Comparison of ENCODE assay signal across 17 cellular contexts in genomic region chr16:52597772-52598483, GRCh38. TPM values are rescaled to one million over a fixed set of nuclear protein-coding genes. Genes with fewer than 3 reads are reported as not detected.
DNase-seq lines count a peak whose midpoint lies in the region; ATAC-seq, FAIRE-seq and TF ChIP-seq lines count a peak whose summit lies in the region.
"Had no signal": no experiment of that assay in that cellular context is flagged by ENCODE, and none has a peak within 500 bp of the region (broad histone marks: within the 10 kb centered on the region; RNA-seq: fewer than 3 reads in every experiment).

No MANE protein-coding gene starts in this region.

- intact Hi-C loops in right lobe of liver (cut with DNase I) = no loop called here

- FAIRE-seq in urothelium cell line (lab: Jason Lieb, UNC) = no peak
- FAIRE-seq: G401.6 had no signal

- H3K27ac ChIP-seq in RWPE2 (ENCODE audit: poor library complexity, severe bottlenecking) = no peak overlapping the region
- no peak overlapping the region for H3K27ac ChIP-seq in right lobe of liver

- H3K4me3 ChIP-seq in RWPE2 (ENCODE audit: severe bottlenecking) (no peak overlapping the region), right lobe of liver (no peak overlapping the region)

- H3K36me3 ChIP-seq in RWPE2 (ENCODE audit: low read depth) (no peaks in the 10 kb centered on the region), right lobe of liver (no peaks in the 10 kb centered on the region)

- H3K4me1 ChIP-seq in RWPE2 (ENCODE audit: insufficient read depth, poor library complexity, severe bottlenecking) (no peaks in the 10 kb centered on the region), right lobe of liver (no peaks in the 10 kb centered on the region)

- no peak for TF ChIP-seq POLR2A in right lobe of liver (IDR thresholded peaks at IDR 0.05)

- ATAC-seq in RWPE2 (ENCODE audit: low read depth) (0 out of 3 replicates have a peak, but pooled peaks have one; percentile 36), right lobe of liver (peak; percentile 51 to 70 (median 62)), omental fat pad (ENCODE audit: low FRiP score) (no peak)
- ATAC-seq in activated CD4-positive, CD25-positive, alpha-beta regulatory T cell treated with anti-CD3 and anti-CD28 coated beads, Interleukin-2, amount 50 U/mL, for 24 hours = no peak
- ATAC-seq: activated CD4-positive, alpha-beta T cell treated with anti-CD3 and anti-CD28 coated beads for 36 hours; stimulated activated naive CD8-positive, alpha-beta T cell treated with anti-CD3 and anti-CD28 coated beads, Interleukin-15, Interleukin-2, amounts not matched to agents 100 U/mL and 50 U/mL, for 24 hours had no signal

- peak; percentile 98 for DNase-seq in DMS53 treated with DMSO at 0.1 percent for 48 hours (lab: John Stamatoyannopoulos, UW; ENCODE audit: unreplicated experiment)
- peak; percentile 85 for DNase-seq in NCI-H2029 (lab: John Stamatoyannopoulos, UW)
- DNase-seq in RWPE2 (ENCODE audit: low spot score) = no peak
- no peak for DNase-seq in right lobe of liver
- DNase-seq in urothelium cell line (ENCODE audit: low spot score) = no peak
- DNase-seq in stimulated activated CD4-positive, alpha-beta T cell treated with anti-CD3 and anti-CD28 coated beads, Interleukin-12 subunit alpha, Interleukin-12 subunit beta, amount 100 ng/mL, for 4 hours = no peak
- no peak for DNase-seq in omental fat pad (ENCODE audit: low spot score)
- DNase-seq: activated CD4-positive, alpha-beta T cell treated with anti-CD3 and anti-CD28 coated beads for 36 hours; activated T-cell treated with anti-CD3 and anti-CD28 coated beads, Interleukin-2, amount 50 U/mL, for 48 hours; AML-193; aorta; immature natural killer cell; IMR-90; stimulated activated naive CD8-positive, alpha-beta T cell treated with anti-CD3 and anti-CD28 coated beads, Interleukin-15, Interleukin-2, amounts not matched to agents 100 U/mL and 50 U/mL, for 24 hours had no signal

- 60% methylated on average over 5 of the region's 5 CpGs for WGBS in right lobe of liver (ENCODE audit: insufficient coverage, low coverage, low lambda C conversion rate, missing lambda C conversion rate)

- H3K9me3 ChIP-seq in RWPE2 (ENCODE audit: severe bottlenecking) (no peaks in the 10 kb centered on the region), right lobe of liver (no peaks in the 10 kb centered on the region)

- TF ChIP-seq CTCF in RWPE2 (IDR thresholded peaks at IDR 0.05; ENCODE audit: poor library complexity, severe bottlenecking) (no peak), right lobe of liver (IDR thresholded peaks at IDR 0.05) (no peak), omental fat pad (IDR thresholded peaks at IDR 0.05) (no peak)

- H3K27me3 ChIP-seq in RWPE2 (ENCODE audit: insufficient read depth, poor library complexity, severe bottlenecking) (no peaks in the 10 kb centered on the region), right lobe of liver (no peaks in the 10 kb centered on the region)

RNA-seq across cellular contexts. Expression of gene TOX3, which starts 51.0 kb away (rescaled TPM):
- 1 to 10 TPM in 5 of 6 experiments, under 1 TPM in 1; 0.92 to 5.8 (median 3.6) TPM for total RNA-seq in right lobe of liver
- 1 to 10 TPM in 1 of 4 donors, not detected in 3; 1.0 TPM for total RNA-seq in omental fat pad
- total RNA-seq: activated CD4-positive, alpha-beta T cell treated with anti-CD3 and anti-CD28 coated beads for 36 hours; aorta; IMR-90; NCI-H460 had no signal

Comparison
In these comparisons a context has a peak if more than half of its experiments do, and no peak if none do; other contexts are left out.
1. DNase-seq: peak in DMS53 treated with DMSO at 0.1 percent for 48 hours (single experiment) and NCI-H2029 (single experiment); none in RWPE2 (single experiment), right lobe of liver (0 of 3), urothelium cell line (single experiment), stimulated activated CD4-positive, alpha-beta T cell treated with anti-CD3 and anti-CD28 coated beads, Interleukin-12 subunit alpha, Interleukin-12 subunit beta, amount 100 ng/mL, for 4 hours (single experiment) and omental fat pad (single experiment).
2. ATAC-seq: peak in RWPE2 (single experiment) and right lobe of liver (4 of 4); none in activated CD4-positive, CD25-positive, alpha-beta regulatory T cell treated with anti-CD3 and anti-CD28 coated beads, Interleukin-2, amount 50 U/mL, for 24 hours (0 of 2) and omental fat pad (single experiment).